Comparison of ENCODE assay signal across 1 cellular context in genomic region chr3:59480486-59480995, GRCh38.
TF ChIP-seq lines count a peak whose summit lies in the region.

No MANE protein-coding gene starts in this region.

TF ChIP-seq in GM12878, 131 proteins besides CTCF, POLR2A, EP300 and RAD21 (continued from another document and continues in another):
- TF ChIP-seq CUX1 (IDR thresholded peaks at IDR 0.05; ENCODE audit: insufficient replicate concordance, low read depth, low read length) = no peak
- no peak for TF ChIP-seq GABPA (IDR thresholded peaks at IDR 0.05; ENCODE audit: low read depth)
- no peak for TF ChIP-seq NKRF (conservative IDR thresholded peaks at IDR 0.05)
- TF ChIP-seq HDAC6 (IDR thresholded peaks at IDR 0.05; ENCODE audit: unreplicated experiment) = no peak
- TF ChIP-seq BMI1 (IDR thresholded peaks at IDR 0.05; ENCODE audit: borderline replicate concordance) = no peak
- TF ChIP-seq USF2 (IDR thresholded peaks at IDR 0.05; ENCODE audit: borderline replicate concordance, low read depth, low read length) = no peak; the same call in 1 of the 2 replicates
- TF ChIP-seq E2F4 (IDR thresholded peaks at IDR 0.05; ENCODE audit: low read depth, low read length) = no peak
- no peak for TF ChIP-seq RELA (IDR thresholded peaks at IDR 0.05; ENCODE audit: borderline replicate concordance, partially characterized antibody)
- no peak for TF ChIP-seq ZSCAN29 (IDR thresholded peaks at IDR 0.05)
- TF ChIP-seq PKNOX1 (IDR thresholded peaks at IDR 0.05) = no peak; the same call in 1 of the 2 replicates
- TF ChIP-seq EED (IDR thresholded peaks at IDR 0.05; ENCODE audit: low read depth) = peak; percentile 82
- no peak for TF ChIP-seq E4F1 (IDR thresholded peaks at IDR 0.05; ENCODE audit: borderline replicate concordance, partially characterized antibody)
- TF ChIP-seq TBL1XR1 (IDR thresholded peaks at IDR 0.05; ENCODE audit: low read depth, low read length) = no peak
- 0 out of 2 replicates have a peak, but pooled peaks have one; percentile 37 for TF ChIP-seq GATAD2B (conservative IDR thresholded peaks at IDR 0.05; ENCODE audit: low read depth)
- TF ChIP-seq NFYA (IDR thresholded peaks at IDR 0.05; ENCODE audit: borderline replicate concordance, low read depth, low read length) = no peak
- no peak for TF ChIP-seq REST (IDR thresholded peaks at IDR 0.05; ENCODE audit: low read depth, low read length)
- TF ChIP-seq SREBF1 (IDR thresholded peaks at IDR 0.05; ENCODE audit: low read length) = no peak
- TF ChIP-seq POLR2AphosphoS5 (IDR thresholded peaks at IDR 0.05; ENCODE audit: low read length) = no peak
- TF ChIP-seq PBX3 (IDR thresholded peaks at IDR 0.05; ENCODE audit: insufficient replicate concordance, low read depth, low read length) = no peak
- TF ChIP-seq FOXM1 (IDR thresholded peaks at IDR 0.05; ENCODE audit: low read depth, low read length) = 0 out of 2 replicates have a peak, but pooled peaks have one; percentile 48
- no peak for TF ChIP-seq SIX5 (IDR thresholded peaks at IDR 0.05; ENCODE audit: low read depth, low read length, severe bottlenecking)
- no peak for TF ChIP-seq ZNF622 (IDR thresholded peaks at IDR 0.05)
- no peak for TF ChIP-seq RB1 (IDR thresholded peaks at IDR 0.05; ENCODE audit: borderline replicate concordance)
- no peak for TF ChIP-seq JUND (IDR thresholded peaks at IDR 0.05; ENCODE audit: low read depth, low read length)
- peak; percentile 54; the same call in 1 of the 2 replicates for TF ChIP-seq ZNF217 (IDR thresholded peaks at IDR 0.05)
- no peak for TF ChIP-seq HCFC1 (IDR thresholded peaks at IDR 0.05; ENCODE audit: low read length)
- TF ChIP-seq SUPT20H (IDR thresholded peaks at IDR 0.05; ENCODE audit: borderline replicate concordance, control insufficient read depth, low read depth, low read length) = no peak
- no peak for TF ChIP-seq CHD1 (IDR thresholded peaks at IDR 0.05; ENCODE audit: low read depth, low read length)
- no peak for TF ChIP-seq WRNIP1 (IDR thresholded peaks at IDR 0.05; ENCODE audit: borderline replicate concordance, low read depth, low read length)
- no peak for TF ChIP-seq MLLT1 (IDR thresholded peaks at IDR 0.05)
- TF ChIP-seq EGR1 (IDR thresholded peaks at IDR 0.05; ENCODE audit: borderline replicate concordance in 1 of 2, low read depth in 2 of 2, low read length in 2 of 2) = 0 out of 3 replicates have a peak, but pooled peaks of 1 of the 2 experiments have one; percentile 7
- TF ChIP-seq POU2F2 (IDR thresholded peaks at IDR 0.05; ENCODE audit: borderline replicate concordance, low read depth, low read length) = no peak; the same call in 2 of the 3 replicates
- no peak for TF ChIP-seq HDAC2 (IDR thresholded peaks at IDR 0.05)
- no peak for TF ChIP-seq MYB (IDR thresholded peaks at IDR 0.05; ENCODE audit: borderline replicate concordance, low read depth, low read length)
- TF ChIP-seq CHD4 (IDR thresholded peaks at IDR 0.05) = no peak
- TF ChIP-seq IRF3 (IDR thresholded peaks at IDR 0.05) = no peak
- TF ChIP-seq IRF4 (IDR thresholded peaks at IDR 0.05; ENCODE audit: low read depth, low read length) = peak; percentile 78; the same call in 1 of the 2 replicates
- TF ChIP-seq ESRRA (IDR thresholded peaks at IDR 0.05; ENCODE audit: low read length) = no peak
- TF ChIP-seq SMC3 (IDR thresholded peaks at IDR 0.05; ENCODE audit: borderline replicate concordance, low read length) = peak; percentile 20; the same call in 1 of the 2 replicates
- no peak for TF ChIP-seq ZNF207 (IDR thresholded peaks at IDR 0.05; ENCODE audit: borderline replicate concordance)
